In the genomic region with DNA sequence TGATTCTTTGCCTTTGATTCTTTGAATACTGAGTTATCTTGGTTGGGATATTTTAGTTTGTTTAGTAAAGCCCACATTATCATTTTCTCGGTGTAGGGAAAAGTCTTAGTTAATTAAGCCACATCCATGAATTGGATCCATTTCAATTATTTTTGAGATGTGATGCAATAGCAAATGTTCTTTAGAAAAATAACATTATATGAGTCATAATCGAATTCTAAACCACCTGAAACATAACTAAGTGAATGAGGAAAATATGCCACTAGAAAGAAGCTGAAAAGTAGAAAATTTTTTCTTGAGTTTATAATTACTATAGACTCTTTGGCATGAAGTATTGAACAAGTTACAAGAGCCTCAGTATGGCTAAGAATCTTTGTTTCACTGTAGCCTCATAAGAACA, we compare ENCODE assay signal across 17 cellular contexts. TPM values are rescaled to one million over a fixed set of nuclear protein-coding genes. Genes with fewer than 3 reads are reported as not detected.
DNase-seq lines count a peak whose midpoint lies in the region; ATAC-seq, FAIRE-seq and TF ChIP-seq lines count a peak whose summit lies in the region.
"Had no signal": no experiment of that assay in that cellular context is flagged by ENCODE, and none has a peak within 500 bp of the region (broad histone marks: within the 10 kb centered on the region; RNA-seq: fewer than 3 reads in every experiment).

No MANE protein-coding gene starts in this region.

- H3K4me3 ChIP-seq in IMR-90 (ENCODE audit: insufficient read depth, low read depth, low read length) (no peak overlapping the region), K562 (no peak overlapping the region)
- H3K4me3 ChIP-seq: PC-9 had no signal

- DNase-seq in IMR-90 (no peak), K562 (ENCODE audit: extremely low read depth in 1 of 4, low spot score in 3 of 4) (no peak), fibroblast of gingiva (ENCODE audit: low read depth) (peak; percentile 9), omental fat pad (ENCODE audit: low spot score) (no peak), NOMO-1 (lab: John Stamatoyannopoulos, UW; ENCODE audit: unreplicated experiment in 2 of 2) (no peak), kidney tubule cell (ENCODE audit: low spot score) (no peak), NCI-H1417 treated with DMSO at 0.1 percent for 48 hours (lab: John Stamatoyannopoulos, UW) (no peak), NCI-H2171 treated with DMSO at 0.1 percent for 48 hours (lab: John Stamatoyannopoulos, UW) (no peak)
- DNase-seq: Caco-2; H9; NCI-H1092; NCI-H1694; NCI-H69; NK-92 treated with Interleukin-12 subunit alpha and Interleukin-12 subunit beta, amount 100 ng/mL, for 24 hours; PC-9 had no signal

- H3K36me3 ChIP-seq in IMR-90 (ENCODE audit: control insufficient read depth, insufficient read depth, low read length): no peaks in the 10 kb centered on the region
- no peaks in the 10 kb centered on the region for H3K36me3 ChIP-seq in K562 (ENCODE audit: control insufficient read depth, insufficient read depth, low read length)

- H4K8ac ChIP-seq in IMR-90 (ENCODE audit: low read depth in 2 of 2, low read length in 2 of 2): no peak overlapping the region

- H3K79me2 ChIP-seq in K562 (ENCODE audit: control insufficient read depth, insufficient read depth, low read length): no peaks in the 10 kb centered on the region

- H3K27ac ChIP-seq in IMR-90 (ENCODE audit: insufficient read depth, low read length): no peak overlapping the region
- no peak overlapping the region for H3K27ac ChIP-seq in K562 (ENCODE audit: extremely low read depth, low read depth, low read length)
- H3K27ac ChIP-seq: PC-9 had no signal

- no peak overlapping the region for H2BK120ac ChIP-seq in IMR-90 (ENCODE audit: low read depth, low read length)

- no peaks in the 10 kb centered on the region for H3K27me3 ChIP-seq in IMR-90 (ENCODE audit: control insufficient read depth, insufficient read depth, low read length)
- no peaks in the 10 kb centered on the region for H3K27me3 ChIP-seq in K562 (ENCODE audit: control insufficient read depth in 2 of 2, insufficient read depth in 2 of 2, low read length in 2 of 2)

- no peak overlapping the region for H2BK5ac ChIP-seq in IMR-90 (ENCODE audit: low read depth, low read length, poor library complexity, severe bottlenecking)

- no peak overlapping the region for H2BK15ac ChIP-seq in IMR-90 (ENCODE audit: low read depth, low read length)

- no peaks in the 10 kb centered on the region for H3K9me3 ChIP-seq in IMR-90 (ENCODE audit: control insufficient read depth, insufficient read depth, low read length)
- no peaks in the 10 kb centered on the region for H3K9me3 ChIP-seq in K562 (replicated peaks; ENCODE audit: control insufficient read depth, insufficient read depth, low read depth, low read length)

- no peaks in the 10 kb centered on the region for H3K4me1 ChIP-seq in IMR-90 (ENCODE audit: control insufficient read depth, insufficient read depth, low read length)
- no peaks in the 10 kb centered on the region for H3K4me1 ChIP-seq in K562 (replicated peaks in 1 of 2; ENCODE audit: control insufficient read depth in 2 of 2, insufficient read depth in 2 of 2, low read length in 2 of 2)
- H3K4me1 ChIP-seq: Caco-2 had no signal

- POLR2A ChIA-PET in IMR-90 (lab: Charles Lee; ENCODE audit: unreplicated experiment) (no interaction called here), K562 (lab: Yijun Ruan, JAX) (no interaction called here)

- H2AFZ ChIP-seq in IMR-90 (replicated peaks; ENCODE audit: low read length, poor library complexity) (no peak overlapping the region), K562 (ENCODE audit: low read depth, low read length) (no peak overlapping the region)
- H2AFZ ChIP-seq: PC-9 had no signal

- TF ChIP-seq RAD21 in IMR-90 (IDR thresholded peaks at IDR 0.05; ENCODE audit: low read length) (no peak), K562 (CRISPR knock-in tag; conservative IDR thresholded peaks at IDR 0.05 in 1 of 2, IDR thresholded peaks at IDR 0.05 in 1 of 2) (no peak)

- TF ChIP-seq CTCF in IMR-90 (conservative IDR thresholded peaks at IDR 0.05; ENCODE audit: low read depth, low read length) (no peak), K562 (IDR thresholded peaks at IDR 0.05 in 2 of 3, conservative IDR thresholded peaks at IDR 0.05 in 1 of 3; ENCODE audit: insufficient read depth in 2 of 3, low read depth in 1 of 3, low read length in 3 of 3) (no peak), omental fat pad (IDR thresholded peaks at IDR 0.05) (no peak)

- H3K9me1 ChIP-seq in IMR-90 (ENCODE audit: insufficient read depth, low read length) (no peaks in the 10 kb centered on the region), K562 (ENCODE audit: control insufficient read depth, insufficient read depth, low read length) (no peaks in the 10 kb centered on the region)

- BruUV-seq in IMR-90 (replicated peaks; lab: Mats Ljungman, UMichigan) (no TSS peak), K562 (replicated peaks; lab: Mats Ljungman, UMichigan) (no TSS peak)

- no peak for TF ChIP-seq EP300 in K562 (IDR thresholded peaks at IDR 0.05; ENCODE audit: low read length)

- no peak overlapping the region for H4K91ac ChIP-seq in IMR-90 (ENCODE audit: insufficient read depth, low read depth, low read length)

- H3K4me2 ChIP-seq in IMR-90 (ENCODE audit: low read depth, low read length): no peak overlapping the region
- no peak overlapping the region for H3K4me2 ChIP-seq in K562 (ENCODE audit: insufficient read depth, low read length)
- H3K4me2 ChIP-seq: PC-9 had no signal

- no peak overlapping the region for H3K23ac ChIP-seq in IMR-90 (ENCODE audit: low read depth, low read length)

- no CpG with 5 or more reads among the region's 2 CpGs for WGBS in IMR-90 (ENCODE audit: extremely low coverage in 2 of 2, insufficient read length in 1 of 2), 2 experiments
- 0% methylated on average over 2 of the region's 2 CpGs for WGBS in K562 (ENCODE audit: insufficient coverage, low coverage, missing lambda C conversion rate)

- CTCF ChIA-PET in IMR-90 (lab: Yijun Ruan, JAX): no interaction called here
- CTCF ChIA-PET in K562 (lab: Yijun Ruan, JAX; ENCODE audit: low intra/inter-chr PET ratio): no interaction called here

- no peaks in the 10 kb centered on the region for H3K79me1 ChIP-seq in IMR-90 (ENCODE audit: low read depth in 1 of 2, low read length in 2 of 2)

- no peak for ATAC-seq in IMR-90 (ENCODE audit: low read depth)
- no peak for ATAC-seq in K562
- ATAC-seq in omental fat pad (ENCODE audit: low FRiP score): peak; percentile 51

- H3K4ac ChIP-seq in IMR-90 (ENCODE audit: low read depth, low read length): no peak overlapping the region

- H2AK9ac ChIP-seq in IMR-90 (replicated peaks; ENCODE audit: low read depth, low read length, poor library complexity): no peak overlapping the region

- H2BK20ac ChIP-seq in IMR-90 (ENCODE audit: low read depth, low read length): no peak overlapping the region

- dilution Hi-C loops in IMR-90 (cut with HindIII; ENCODE audit: low sequenced_read_pairs, unreplicated experiment): no loop called here

- no peak for FAIRE-seq in K562 (lab: Jason Lieb, UNC)
- FAIRE-seq: A204.1 had no signal

- TF ChIP-seq POLR2A in IMR-90 (IDR thresholded peaks at IDR 0.05; ENCODE audit: low read depth, low read length): no peak
- TF ChIP-seq POLR2A in K562 (conservative IDR thresholded peaks at IDR 0.05): no peak

- no peak overlapping the region for H3K9ac ChIP-seq in IMR-90 (ENCODE audit: low read depth, low read length)
- no peak overlapping the region for H3K9ac ChIP-seq in K562 (ENCODE audit: insufficient read depth in 1 of 2, low read depth in 2 of 2, low read length in 2 of 2)

- H2AK5ac ChIP-seq in IMR-90 (ENCODE audit: low read depth, low read length): no peak overlapping the region

- H3K18ac ChIP-seq in IMR-90 (ENCODE audit: low read depth, low read length): no peak overlapping the region

- in situ Hi-C loops in IMR-90 (cut with MboI; ENCODE audit: low sequenced_read_pairs) (no loop called here), K562 (cut with MboI) (no loop called here)

- H3K56ac ChIP-seq in IMR-90 (ENCODE audit: extremely low read depth, insufficient read depth, low read length): no peak overlapping the region

- intact Hi-C loops in IMR-90 (cut with micrococcal nuclease) (no loop called here), K562 (cut with micrococcal nuclease) (no loop called here)

- H4K5ac ChIP-seq in IMR-90 (ENCODE audit: low read depth, low read length): no peak overlapping the region

- no peak overlapping the region for H3K14ac ChIP-seq in IMR-90 (replicated peaks; ENCODE audit: low read depth, low read length)

- H4K20me1 ChIP-seq in IMR-90 (ENCODE audit: insufficient read depth, low read length) (no peaks in the 10 kb centered on the region), K562 (replicated peaks; ENCODE audit: control insufficient read depth, insufficient read depth, low read length) (no peaks in the 10 kb centered on the region)

RNA-seq across cellular contexts. Expression of a gene that starts 17.5 kb away (rescaled TPM):
- total RNA-seq in IMR-90 (2012; rRNA removed) (not detected in 2 replicates), K562 (2014; rRNA removed) (0.54 TPM in 1 of 2 replicates, not detected in the other), K562 (2014; rRNA removed; fragmentation: Illumina TruSeq; extraction: Trizol) (0.22 and 0.62 TPM in 2 replicates), K562 (2015; rRNA removed; fragmentation: Illumina TruSeq; extraction: Trizol) (0.29 and 0.41 TPM in 2 replicates), K562 (2021) (not detected in 2 replicates), omental fat pad (under 1 TPM in 1 of 4 donors, not detected in 3; 0.56 TPM)
- polyA plus RNA-seq in IMR-90 (2012; rRNA removed) (not detected in 2 replicates), K562 (2011; rRNA removed) (0.11 and 0.29 TPM in 2 replicates), K562 (2014; fragmentation: Illumina TruSeq; extraction: Trizol) (0.21 TPM in 1 of 2 replicates, not detected in the other), K562 (2014; fragmentation: Nextera tagmentation; extraction: Ambion mirVana) (under 1 TPM; 0.38 to 0.66 TPM), K562 (2014; rRNA removed) (0.45 TPM in 1 of 2 replicates, not detected in the other)
- not detected in 2 replicates for polyA plus RNA-seq in IMR-90 (2012; cell fraction: cytosol; rRNA removed)
- not detected in 2 replicates for polyA plus RNA-seq in IMR-90 (2012; cell fraction: nucleus; rRNA removed; ENCODE audit: low replicate concordance)
- total RNA-seq in K562 (2011; cell fraction: chromatin; rRNA removed; ENCODE audit: low replicate concordance): 1.9 and 3.5 TPM in 2 replicates
- 4.5 TPM in 1 of 2 replicates, not detected in the other for total RNA-seq in K562 (2011; cell fraction: nucleolus; rRNA removed)
- 0.95 and 2.1 TPM in 2 replicates for total RNA-seq in K562 (2011; cell fraction: nucleoplasm; rRNA removed)
- 0.25 TPM in 1 of 2 replicates, not detected in the other for polyA plus RNA-seq in K562 (2011; cell fraction: cytosol; rRNA removed)
- polyA plus RNA-seq in K562 (2011; cell fraction: nucleus; rRNA removed): 0.17 and 0.34 TPM in 2 replicates
- polyA plus RNA-seq in K562 (2012): 0.47 and 0.64 TPM in 2 replicates
- 0.45 TPM in 1 of 2 replicates, not detected in the other for polyA minus RNA-seq in K562 (2011; rRNA and poly(A)+ RNA removed)
- polyA minus RNA-seq in K562 (2011; cell fraction: cytosol; rRNA and poly(A)+ RNA removed): not detected in 2 replicates
- 0.44 and 0.94 TPM in 2 replicates for polyA minus RNA-seq in K562 (2011; cell fraction: nucleus; rRNA and poly(A)+ RNA removed)
- total RNA-seq: Caco-2, H9, PC-9 had no signal
- polyA plus RNA-seq: CD14-positive monocyte had no signal

RNA-seq across cellular contexts. Expression of a gene that starts 36.8 kb away (rescaled TPM):
- total RNA-seq in IMR-90 (2012; rRNA removed): not detected in 2 replicates
- polyA plus RNA-seq in IMR-90 (2012; rRNA removed): not detected in 2 replicates
- not detected in 2 replicates for polyA plus RNA-seq in IMR-90 (2012; cell fraction: cytosol; rRNA removed)
- polyA plus RNA-seq in IMR-90 (2012; cell fraction: nucleus; rRNA removed; ENCODE audit: low replicate concordance): not detected in 2 replicates
- not detected in 2 replicates for total RNA-seq in K562 (2011; cell fraction: chromatin; rRNA removed; ENCODE audit: low replicate concordance)
- total RNA-seq in K562 (2011; cell fraction: nucleolus; rRNA removed): not detected in 2 replicates
- not detected in 2 replicates for total RNA-seq in K562 (2011; cell fraction: nucleoplasm; rRNA removed)
- total RNA-seq in K562 (2014; rRNA removed): not detected in 2 replicates
- not detected in 2 replicates for total RNA-seq in K562 (2014; rRNA removed; fragmentation: Illumina TruSeq; extraction: Trizol)
- not detected in 2 replicates for total RNA-seq in K562 (2015; rRNA removed; fragmentation: Illumina TruSeq; extraction: Trizol)
- total RNA-seq in K562 (2021): not detected in 2 replicates
- not detected in 2 replicates for polyA plus RNA-seq in K562 (2011; rRNA removed)
- not detected in 2 replicates for polyA plus RNA-seq in K562 (2011; cell fraction: cytosol; rRNA removed)
- polyA plus RNA-seq in K562 (2011; cell fraction: nucleus; rRNA removed): not detected in 2 replicates
- not detected in 2 replicates for polyA plus RNA-seq in K562 (2012)
- not detected in 2 replicates for polyA plus RNA-seq in K562 (2014; fragmentation: Illumina TruSeq; extraction: Trizol)
- not detected for polyA plus RNA-seq in K562 (2014; fragmentation: Nextera tagmentation; extraction: Ambion mirVana)
- polyA plus RNA-seq in K562 (2014; rRNA removed): not detected in 2 replicates
- not detected in 2 replicates for polyA minus RNA-seq in K562 (2011; rRNA and poly(A)+ RNA removed)
- polyA minus RNA-seq in K562 (2011; cell fraction: cytosol; rRNA and poly(A)+ RNA removed): not detected in 2 replicates
- polyA minus RNA-seq in K562 (2011; cell fraction: nucleus; rRNA and poly(A)+ RNA removed): not detected in 2 replicates
- total RNA-seq in omental fat pad: not detected
- total RNA-seq: Caco-2, H9, PC-9 had no signal
- polyA plus RNA-seq: CD14-positive monocyte had no signal
